18 cellular contexts compared by ENCODE assay signal in genomic region chr7:8172372-8173354, GRCh38.
DNase-seq lines count a peak whose midpoint lies in the region; ATAC-seq, FAIRE-seq and TF ChIP-seq lines count a peak whose summit lies in the region.
"Had no signal": no experiment of that assay in that cellular context is flagged by ENCODE, and none has a peak within 500 bp of the region (broad histone marks: within the 10 kb centered on the region; RNA-seq: fewer than 3 reads in every experiment).

No MANE protein-coding gene starts in this region.

- FAIRE-seq in A549 (lab: Jason Lieb, UNC) (peak; percentile 13), GM12891 (lab: Jason Lieb, UNC) (peak; percentile 31)

- TF ChIP-seq POLR2A in A549 (IDR thresholded peaks at IDR 0.05; ENCODE audit: low read length), result no peak
- TF ChIP-seq POLR2A in GM12891 (IDR thresholded peaks at IDR 0.05; ENCODE audit: low read depth, low read length), result no peak

- H3K36me3 Mint-ChIP-seq in CD8-positive, alpha-beta memory T cell, result no peaks in the 10 kb centered on the region

- no peak overlapping the region for H3K27ac ChIP-seq in A549
- peak overlapping the region; percentile 14 for H3K27ac ChIP-seq in caudate nucleus (ENCODE audit: low read depth, low read length)
- no peak overlapping the region for H3K27ac ChIP-seq in parathyroid adenoma
- no peak overlapping the region for H3K27ac ChIP-seq in CD8-positive, alpha-beta memory T cell (ENCODE audit: low read depth, low read length)
- H3K27ac ChIP-seq: SJCRH30 had no signal

- no peak for TF ChIP-seq RAD21 in A549 (conservative IDR thresholded peaks at IDR 0.05 in 1 of 2, IDR thresholded peaks at IDR 0.05 in 1 of 2)

- H3K4me3 ChIP-seq in A549 (no peak overlapping the region), parathyroid adenoma (ENCODE audit: low read depth, low read length) (no peak overlapping the region)
- H3K4me3 ChIP-seq in CD8-positive, alpha-beta memory T cell (ENCODE audit: low read length), result no peak overlapping the region
- H3K4me3 ChIP-seq: SJCRH30 had no signal

- H3K36me3 ChIP-seq in parathyroid adenoma (ENCODE audit: control insufficient read depth, insufficient read depth, low read length), result no peaks in the 10 kb centered on the region
- no peaks in the 10 kb centered on the region for H3K36me3 ChIP-seq in CD8-positive, alpha-beta memory T cell (ENCODE audit: insufficient read depth, low read length)
- H3K36me3 ChIP-seq: SJCRH30 had no signal

- WGBS in A549 (ENCODE audit: missing lambda C conversion rate), result 47% methylated on average over 5 of the region's 5 CpGs

- H3K9me3 Mint-ChIP-seq in CD8-positive, alpha-beta memory T cell, result no peaks in the 10 kb centered on the region

- TF ChIP-seq EP300 in A549 (IDR thresholded peaks at IDR 0.05), result no peak

- TF ChIP-seq CTCF in A549 (IDR thresholded peaks at IDR 0.05), result no peak
- TF ChIP-seq CTCF in parathyroid adenoma (IDR thresholded peaks at IDR 0.05), result no peak

- H3K4me3 Mint-ChIP-seq in CD8-positive, alpha-beta memory T cell, result no peak overlapping the region
- H3K4me3 Mint-ChIP-seq: B cell had no signal

- H3K79me2 ChIP-seq in parathyroid adenoma, result no peaks in the 10 kb centered on the region

- H3K4me1 Mint-ChIP-seq in CD8-positive, alpha-beta memory T cell, result peaks cover 41 to 58% (median 46%) of the 10 kb centered on the region in 3 donors

- no peaks in the 10 kb centered on the region for H3K27me3 ChIP-seq in parathyroid adenoma (ENCODE audit: control insufficient read depth, insufficient read depth, low read length)
- H3K27me3 ChIP-seq in CD8-positive, alpha-beta memory T cell (ENCODE audit: insufficient read depth, low read length, poor library complexity, severe bottlenecking), result no peaks in the 10 kb centered on the region
- H3K27me3 ChIP-seq: SJCRH30 had no signal

- H3K4me1 ChIP-seq in A549 (no peaks in the 10 kb centered on the region), parathyroid adenoma (no peaks in the 10 kb centered on the region)
- H3K4me1 ChIP-seq in CD8-positive, alpha-beta memory T cell (ENCODE audit: insufficient read depth, low read length), result peaks cover 32% of the 10 kb centered on the region
- H3K4me1 ChIP-seq: Caco-2, SJCRH30 had no signal

- H3K9me3 ChIP-seq in A549 (no peaks in the 10 kb centered on the region), parathyroid adenoma (ENCODE audit: control insufficient read depth, low read length) (no peaks in the 10 kb centered on the region)
- H3K9me3 ChIP-seq in CD8-positive, alpha-beta memory T cell (ENCODE audit: low read length), result no peaks in the 10 kb centered on the region
- H3K9me3 ChIP-seq: Caco-2, SJCRH30 had no signal

- no peaks in the 10 kb centered on the region for H3K27me3 Mint-ChIP-seq in CD8-positive, alpha-beta memory T cell
- H3K27me3 Mint-ChIP-seq: B cell had no signal

- ATAC-seq in A549, result no peak
- ATAC-seq: Panc1 had no signal

- POLR2A ChIA-PET in A549 (lab: Yijun Ruan, JAX), result no interaction called here
- POLR2A ChIA-PET in CD8-positive, alpha-beta memory T cell (lab: Charles Lee), result no interaction called here

- peak overlapping the region in 3 of 8 donors; percentile 29 to 33 (median 30) for H3K27ac Mint-ChIP-seq in CD8-positive, alpha-beta memory T cell
- H3K27ac Mint-ChIP-seq: B cell had no signal

- no peak overlapping the region for H3K4me2 ChIP-seq in A549
- H3K4me2 ChIP-seq in parathyroid adenoma (ENCODE audit: low read length), result no peak overlapping the region

- CTCF ChIA-PET in A549 (lab: Yijun Ruan, JAX), result no interaction called here
- CTCF ChIA-PET in CD8-positive, alpha-beta memory T cell (lab: Charles Lee), result interaction anchor here (1.0 kb wide), 1 partner anchor 47 kb away, joined by 3 read pairs; no protein-coding TSS in a partner anchor

- DNase-seq in A549 (ENCODE audit: low read depth in 1 of 2, low spot score in 1 of 2), result no peak
- no peak for DNase-seq in GM12891 (ENCODE audit: insufficient read length, low spot score)
- no peak for DNase-seq in caudate nucleus (lab: John Stamatoyannopoulos, UW)
- no peak for DNase-seq in T1000 (lab: John Stamatoyannopoulos, UW)
- no peak for DNase-seq in CD8-positive, alpha-beta memory T cell
- DNase-seq in stimulated activated CD4-positive, alpha-beta T cell treated with anti-CD3 and anti-CD28 coated beads, Interleukin-12 subunit alpha, Interleukin-12 subunit beta, amount 100 ng/mL, for 4 hours, result no peak
- DNase-seq: Caco-2, GDM1, HCEC 1CT, KG1, NCI-H1417, NCI-H187, NCI-H345, NCI-H524 treated with DMSO at 0.1 percent for 48 hours, SJCRH30 had no signal

- H2AFZ ChIP-seq in parathyroid adenoma, result peak overlapping the region; percentile 25

- H3K9ac ChIP-seq in parathyroid adenoma, result no peak overlapping the region

TF ChIP-seq in A549, 52 proteins besides CTCF, POLR2A, EP300 and RAD21:
- TF ChIP-seq JUN (IDR thresholded peaks at IDR 0.05) (no peak), CEBPB (IDR thresholded peaks at IDR 0.05) (peak in 1 of 2 experiments; percentile 13; a peak in 1 of 4 replicates)

TF ChIP-seq in GM12891, 5 proteins besides CTCF, POLR2A, EP300 and RAD21:
- TF ChIP-seq PAX5 (IDR thresholded peaks at IDR 0.05; ENCODE audit: insufficient read depth, low read length, severe bottlenecking) (no peak), POLR2AphosphoS5 (IDR thresholded peaks at IDR 0.05; ENCODE audit: low read depth, low read length) (no peak), POU2F2 (IDR thresholded peaks at IDR 0.05; ENCODE audit: low read depth, low read length) (no peak), TAF1 (IDR thresholded peaks at IDR 0.05; ENCODE audit: low read depth, low read length) (no peak), SPI1 (IDR thresholded peaks at IDR 0.05; ENCODE audit: low read depth, low read length) (no peak)
